8 cellular contexts compared by ENCODE assay signal in the genomic region with DNA sequence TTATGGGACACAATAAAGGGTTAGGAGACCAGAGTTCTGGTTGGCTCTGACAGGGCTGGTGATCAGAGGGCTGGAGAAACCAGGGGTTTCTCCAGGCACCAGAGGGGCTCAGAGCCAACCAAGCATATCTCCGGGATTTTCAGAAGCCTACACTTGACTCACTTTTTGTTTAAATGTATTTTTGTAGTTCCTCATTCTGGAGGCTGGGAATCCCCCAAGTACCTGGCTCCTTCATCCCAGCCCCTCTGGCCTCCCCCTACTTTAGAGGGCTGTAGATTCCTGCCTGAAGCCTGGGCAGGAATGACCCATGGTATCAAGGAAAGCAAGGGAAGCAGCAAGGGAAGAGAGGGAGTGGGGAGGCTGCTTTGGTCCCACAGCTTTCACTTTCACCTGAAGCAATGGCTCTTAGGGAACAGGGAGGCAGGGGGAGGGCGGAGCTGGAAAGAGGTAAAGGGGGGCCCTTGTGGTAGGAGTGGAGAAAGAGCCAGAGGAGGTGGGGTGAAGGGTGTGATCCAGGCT. TPM values are rescaled to one million over a fixed set of nuclear protein-coding genes. Genes with fewer than 3 reads are reported as not detected.
DNase-seq lines count a peak whose midpoint lies in the region; ATAC-seq lines count a peak whose summit lies in the region.

No MANE protein-coding gene starts in this region.

- no peak overlapping the region for H2AFZ ChIP-seq in ACC112 (ENCODE audit: low read length, unreplicated experiment)
- no peak overlapping the region for H2AFZ ChIP-seq in Karpas-422 (ENCODE audit: low read length)

- DNase-seq in Karpas-422 (no peak), left lobe of liver (ENCODE audit: low spot score) (peak; percentile 40), T-helper 9 cell (no peak), KG1 (lab: John Stamatoyannopoulos, UW) (no peak), ecto neural progenitor cell (ENCODE audit: low spot score) (no peak)

- H3K9ac ChIP-seq in Karpas-422 (ENCODE audit: low read length): peak overlapping the region; percentile 63

- ATAC-seq in GM19324 (IDR thresholded peaks at IDR 0.05; ENCODE audit: low FRiP score, unreplicated experiment): peak; percentile 26
- no peak for ATAC-seq in left lobe of liver
- ATAC-seq in HG02798 (IDR thresholded peaks at IDR 0.05; ENCODE audit: poor library complexity, unreplicated experiment): no peak

- H3K79me2 ChIP-seq in ACC112 (ENCODE audit: control insufficient read depth, insufficient read depth, low read length, unreplicated experiment) (peaks cover 8% of the 10 kb centered on the region), Karpas-422 (ENCODE audit: low read length) (no peaks in the 10 kb centered on the region)

- H4K20me1 ChIP-seq in Karpas-422 (ENCODE audit: insufficient read depth, low read depth, low read length): 0 out of 2 replicates have a peak, but pooled peaks cover 3% of the 10 kb centered on the region

- H3K9me3 ChIP-seq in Karpas-422 (ENCODE audit: low read length): no peaks in the 10 kb centered on the region

- H3K4me1 ChIP-seq in ACC112 (ENCODE audit: control insufficient read depth, insufficient read depth, low read length, unreplicated experiment) (peaks cover 22% of the 10 kb centered on the region), Karpas-422 (ENCODE audit: low read length) (peaks cover 28% of the 10 kb centered on the region)

- H3K4me3 ChIP-seq in ACC112 (ENCODE audit: low read depth, low read length) (peak overlapping the region; percentile 77), Karpas-422 (ENCODE audit: low read length) (peak overlapping the region; percentile 66; the same call in 1 of the 2 replicates)

- H3K27ac ChIP-seq in ACC112 (ENCODE audit: low read depth, low read length) (no peak overlapping the region), Karpas-422 (ENCODE audit: low read length) (no peak overlapping the region)

- no peaks in the 10 kb centered on the region for H3K36me3 ChIP-seq in ACC112 (ENCODE audit: insufficient read depth, low read length)
- H3K36me3 ChIP-seq in Karpas-422 (ENCODE audit: insufficient read depth, low read length): no peaks in the 10 kb centered on the region

- peak overlapping the region; percentile 73 for H3K4me2 ChIP-seq in Karpas-422 (ENCODE audit: low read depth, low read length, poor library complexity, severe bottlenecking)

- no peaks in the 10 kb centered on the region for H3K9me2 ChIP-seq in Karpas-422 (replicated peaks; ENCODE audit: insufficient read depth, low read length)

- H3K27me3 ChIP-seq in ACC112 (ENCODE audit: insufficient read depth, low read length) (peaks cover 15% of the 10 kb centered on the region), Karpas-422 (ENCODE audit: low read length) (no peaks in the 10 kb centered on the region)

RNA-seq across cellular contexts. Expression of a gene that starts 1.0 kb away (rescaled TPM):
- total RNA-seq in Karpas-422 (2014; rRNA removed; shearing (Covaris generic); ENCODE audit: low replicate concordance): 6.3 and 12.1 TPM in 2 replicates
- total RNA-seq in left lobe of liver: 6.6 TPM

RNA-seq across cellular contexts. Expression of a gene that starts 29.3 kb away (rescaled TPM):
- 20.4 and 32.8 TPM in 2 replicates for total RNA-seq in Karpas-422 (2014; rRNA removed; shearing (Covaris generic); ENCODE audit: low replicate concordance)
- 8.2 TPM for total RNA-seq in left lobe of liver
